Comparison of ENCODE assay signal across 29 cellular contexts in genomic region chr11:66823700-66824099, GRCh38.
"Had no signal": no experiment of that assay in that cellular context is flagged by ENCODE, and none has a peak within 500 bp of the region (broad histone marks: within the 10 kb centered on the region; RNA-seq: fewer than 3 reads in every experiment).

No MANE protein-coding gene starts in this region.

- H3K36me3 Mint-ChIP-seq: type B pancreatic cell had no signal

- H3K27ac ChIP-seq: stomach, suprapubic skin, testis, thoracic aorta, thyroid gland, tibial artery, tibial nerve, transverse colon, upper lobe of left lung, upper lobe of right lung, uterus, vagina had no signal

- H3K4me3 Mint-ChIP-seq: stimulated activated effector memory CD8-positive, alpha-beta T cell treated with anti-CD3 and anti-CD28 coated beads, Interleukin-12 subunit alpha, Interleukin-12 subunit beta, amount 100 ng/mL, for 72 hours; stimulated activated memory B cell treated with anti-CD40 and anti-IgM and Interleukin-4, amounts not matched to agents 10 μg/mL and 1 μg/mL and 100 μg/mL, for 72 hours; stimulated activated naive B cell treated with anti-CD40 and anti-IgM and Interleukin-4, amounts not matched to agents 10 μg/mL and 1 μg/mL and 100 μg/mL, for 72 hours; stimulated activated naive CD8-positive, alpha-beta T cell treated with anti-CD3 and anti-CD28 coated beads, Interleukin-15, amount 100 ng/mL, for 72 hours; stimulated activated naive CD8-positive, alpha-beta T cell treated with anti-CD3 and anti-CD28 coated beads, Interleukin-15, Interleukin-2, amounts not matched to agents 100 ng/mL and 50 ng/mL, for 24 hours; type B pancreatic cell had no signal

- H3K27ac Mint-ChIP-seq: stimulated activated effector memory CD8-positive, alpha-beta T cell treated with anti-CD3 and anti-CD28 coated beads, Interleukin-12 subunit alpha, Interleukin-12 subunit beta, amount 100 ng/mL, for 72 hours; stimulated activated memory B cell treated with anti-CD40 and anti-IgM and Interleukin-4, amounts not matched to agents 10 μg/mL and 1 μg/mL and 100 μg/mL, for 72 hours; stimulated activated naive B cell treated with anti-CD40 and anti-IgM and Interleukin-4, amounts not matched to agents 10 μg/mL and 1 μg/mL and 100 μg/mL, for 72 hours; stimulated activated naive CD8-positive, alpha-beta T cell treated with anti-CD3 and anti-CD28 coated beads, Interleukin-15, Interleukin-2, amounts not matched to agents 100 ng/mL and 50 ng/mL, for 24 hours; type B pancreatic cell had no signal

- FAIRE-seq: urothelium cell line had no signal

- H3K9me3 Mint-ChIP-seq: stimulated activated effector memory CD8-positive, alpha-beta T cell treated with anti-CD3 and anti-CD28 coated beads, Interleukin-12 subunit alpha, Interleukin-12 subunit beta, amount 100 ng/mL, for 72 hours; stimulated activated memory B cell treated with anti-CD40 and anti-IgM and Interleukin-4, amounts not matched to agents 10 μg/mL and 1 μg/mL and 100 μg/mL, for 72 hours; stimulated activated naive B cell treated with anti-CD40 and anti-IgM and Interleukin-4, amounts not matched to agents 10 μg/mL and 1 μg/mL and 100 μg/mL, for 72 hours; stimulated activated naive CD8-positive, alpha-beta T cell treated with anti-CD3 and anti-CD28 coated beads, Interleukin-15, amount 100 ng/mL, for 72 hours; stimulated activated naive CD8-positive, alpha-beta T cell treated with anti-CD3 and anti-CD28 coated beads, Interleukin-15, Interleukin-2, amounts not matched to agents 100 ng/mL and 50 ng/mL, for 24 hours; type B pancreatic cell had no signal

- H3K4me1 Mint-ChIP-seq: stimulated activated effector memory CD8-positive, alpha-beta T cell treated with anti-CD3 and anti-CD28 coated beads, Interleukin-12 subunit alpha, Interleukin-12 subunit beta, amount 100 ng/mL, for 72 hours; stimulated activated memory B cell treated with anti-CD40 and anti-IgM and Interleukin-4, amounts not matched to agents 10 μg/mL and 1 μg/mL and 100 μg/mL, for 72 hours; stimulated activated naive CD8-positive, alpha-beta T cell treated with anti-CD3 and anti-CD28 coated beads, Interleukin-15, amount 100 ng/mL, for 72 hours had no signal

- H3K4me3 ChIP-seq: stomach, suprapubic skin, testis, thoracic aorta, thyroid gland, tibial artery, tibial nerve, transverse colon, upper lobe of left lung, upper lobe of right lung, uterus, vagina had no signal

- H3K27me3 Mint-ChIP-seq: stimulated activated memory B cell treated with anti-CD40 and anti-IgM and Interleukin-4, amounts not matched to agents 10 μg/mL and 1 μg/mL and 100 μg/mL, for 72 hours; stimulated activated naive B cell treated with anti-CD40 and anti-IgM and Interleukin-4, amounts not matched to agents 10 μg/mL and 1 μg/mL and 100 μg/mL, for 72 hours; stimulated activated naive CD8-positive, alpha-beta T cell treated with anti-CD3 and anti-CD28 coated beads, Interleukin-15, amount 100 ng/mL, for 72 hours; stimulated activated naive CD8-positive, alpha-beta T cell treated with anti-CD3 and anti-CD28 coated beads, Interleukin-15, Interleukin-2, amounts not matched to agents 100 ng/mL and 50 ng/mL, for 24 hours; type B pancreatic cell had no signal

- H3K4me1 ChIP-seq: stomach, suprapubic skin, testis, thyroid gland, tibial artery, tibial nerve, transverse colon, upper lobe of left lung, upper lobe of right lung, uterus, vagina had no signal

- ATAC-seq: stimulated activated effector memory CD8-positive, alpha-beta T cell treated with anti-CD3 and anti-CD28 coated beads, Interleukin-12 subunit alpha, Interleukin-12 subunit beta, amount 100 ng/mL, for 72 hours; stimulated activated memory B cell treated with anti-CD40 and anti-IgM and Interleukin-4, amounts not matched to agents 10 μg/mL and 1 μg/mL and 100 μg/mL, for 72 hours; stimulated activated naive B cell treated with anti-CD40 and anti-IgM and Interleukin-4, amounts not matched to agents 10 μg/mL and 1 μg/mL and 100 μg/mL, for 72 hours; stimulated activated naive CD8-positive, alpha-beta T cell treated with anti-CD3 and anti-CD28 coated beads, Interleukin-15, amount 100 ng/mL, for 72 hours; stimulated activated naive CD8-positive, alpha-beta T cell treated with anti-CD3 and anti-CD28 coated beads, Interleukin-15, Interleukin-2, amounts not matched to agents 100 U/mL and 50 U/mL, for 24 hours; upper lobe of right lung had no signal

- DNase-seq: stimulated activated CD4-positive, alpha-beta T cell treated with anti-CD3 and anti-CD28 coated beads, Interleukin-2, amount 100 ng/mL, for 48 hours; stimulated activated CD4-positive, alpha-beta T cell treated with anti-CD3 and anti-CD28 coated beads, Interleukin-4, amount 100 ng/mL, for 1 hour; stimulated activated CD4-positive, alpha-beta T cell treated with anti-CD3 and anti-CD28 coated beads, Interleukin-4, amount 100 ng/mL, for 24 hours; stimulated activated CD4-positive, alpha-beta T cell treated with anti-CD3 and anti-CD28 coated beads, Interleukin-4, amount 100 ng/mL, for 4 hours; stimulated activated CD8-positive, alpha-beta memory T cell treated with anti-CD3 and anti-CD28 coated beads, Interleukin-4, amount 100 ng/mL, for 48 hours; stimulated activated naive B cell treated with anti-CD40 and anti-IgM and Interleukin-4, amounts not matched to agents 10 μg/mL and 1 μg/mL and 100 μg/mL, for 72 hours; stimulated activated naive CD4-positive, alpha-beta T cell; stimulated activated naive CD4-positive, alpha-beta T cell treated with Interleukin-2 at 50 U/mL for 16 hours; stimulated activated naive CD8-positive, alpha-beta T cell treated with anti-CD3 and anti-CD28 coated beads, Interleukin-15, amount 100 ng/mL, for 72 hours; stimulated activated naive CD8-positive, alpha-beta T cell treated with anti-CD3 and anti-CD28 coated beads, Interleukin-15, Interleukin-2, amounts not matched to agents 100 U/mL and 50 U/mL, for 24 hours; stomach; substantia nigra; testis; thyroid gland; tibial artery; transverse colon; trophoblast cell; upper lobe of left lung; upper lobe of right lung; uterus had no signal

- H3K9me3 ChIP-seq: stomach, suprapubic skin, testis, thoracic aorta, thyroid gland, tibial artery, tibial nerve, transverse colon, upper lobe of left lung, upper lobe of right lung, uterus, vagina had no signal

- H3K27me3 ChIP-seq: stomach, suprapubic skin, testis, thyroid gland, tibial artery, tibial nerve, transverse colon, upper lobe of left lung, upper lobe of right lung, uterus, vagina had no signal

- H3K36me3 ChIP-seq: thoracic aorta, thyroid gland, transverse colon, upper lobe of right lung, uterus had no signal
